Comparison of ENCODE assay signal across 39 cellular contexts in the genomic region with DNA sequence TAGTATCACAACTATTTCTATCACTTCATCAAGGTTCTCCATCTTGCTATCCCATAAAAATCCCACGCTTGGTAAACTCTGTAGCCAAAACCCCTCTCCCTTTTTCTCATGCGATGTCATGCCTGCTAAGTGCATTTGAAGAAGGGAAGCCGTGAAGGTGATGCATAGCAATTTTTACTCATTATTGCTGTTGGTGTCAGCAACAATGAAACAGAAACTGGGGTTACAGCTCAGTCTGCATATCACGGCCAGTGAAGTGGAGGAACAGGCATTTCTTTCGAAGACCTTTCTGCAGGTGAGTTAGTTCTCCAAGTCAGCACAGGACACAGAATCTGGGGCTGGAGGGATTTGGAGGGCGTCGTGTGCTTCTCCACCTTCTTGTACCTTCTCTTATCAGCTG. TPM values are rescaled to one million over a fixed set of nuclear protein-coding genes. Genes with fewer than 3 reads are reported as not detected.
"Had no signal": no experiment of that assay in that cellular context is flagged by ENCODE, and none has a peak within 500 bp of the region (broad histone marks: within the 10 kb centered on the region; RNA-seq: fewer than 3 reads in every experiment).

No MANE protein-coding gene starts in this region.

- H3K27me3 ChIP-seq: adrenal gland, body of pancreas, breast epithelium, MG63, Peyer's patch had no signal

- ATAC-seq: activated naive CD4-positive, alpha-beta T cell treated with anti-CD3 and anti-CD28 coated beads, Interleukin-2, amount 50 U/mL, for 72 hours; body of pancreas; PC-3; Right ventricle myocardium inferior; SK-N-SH treated with all-trans-retinoic acid at 6 μM for 48 hours; T-cell had no signal

- H3K36me3 ChIP-seq: adrenal gland, breast epithelium, MG63, Peyer's patch, WERI-Rb-1 had no signal

- H3K4me3 Mint-ChIP-seq: activated CD4-positive, alpha-beta T cell treated with anti-CD3 and anti-CD28 coated beads, Interleukin-2, amount 10 ng/mL, durations not matched to agents 24 days and 14 days; activated naive CD4-positive, alpha-beta T cell treated with anti-CD3 and anti-CD28 coated beads for 36 hours; T-cell had no signal

- H3K4me1 ChIP-seq: adrenal gland, body of pancreas, breast epithelium, Peyer's patch had no signal

- H3K4me3 ChIP-seq: adrenal gland, body of pancreas, breast epithelium, coronary artery, MG63, Peyer's patch had no signal

- H3K9me3 Mint-ChIP-seq: activated CD4-positive, alpha-beta T cell treated with anti-CD3 and anti-CD28 coated beads, Interleukin-2, amount 10 ng/mL, durations not matched to agents 24 days and 14 days; activated naive CD4-positive, alpha-beta T cell treated with anti-CD3 and anti-CD28 coated beads for 36 hours; activated naive CD4-positive, alpha-beta T cell treated with anti-CD3 and anti-CD28 coated beads, Interleukin-2, amount 50 U/mL, for 72 hours; T-cell had no signal

- H3K9me3 ChIP-seq: adrenal gland, body of pancreas, breast epithelium, MG63, Peyer's patch had no signal

- H3K27ac Mint-ChIP-seq: activated CD4-positive, alpha-beta T cell treated with anti-CD3 and anti-CD28 coated beads, Interleukin-2, amount 10 ng/mL, durations not matched to agents 24 days and 14 days; activated naive CD4-positive, alpha-beta T cell treated with anti-CD3 and anti-CD28 coated beads for 36 hours; activated naive CD4-positive, alpha-beta T cell treated with anti-CD3 and anti-CD28 coated beads, Interleukin-2, amount 50 U/mL, for 72 hours; T-cell had no signal

- DNase-seq: activated CD4-positive, alpha-beta T cell treated with anti-CD3 and anti-CD28 coated beads for 1 hour; activated CD4-positive, alpha-beta T cell treated with anti-CD3 and anti-CD28 coated beads, Interleukin-2, amount 10 ng/mL, durations not matched to agents 24 days and 14 days; activated CD4-positive, alpha-beta T cell treated with anti-CD3 and anti-CD28 coated beads, Interleukin-2, amount 50 U/mL, for 48 hours; activated CD4-positive, CD25-positive, alpha-beta regulatory T cell; activated CD8-positive, alpha-beta memory T cell treated with anti-CD3 and anti-CD28 coated beads, Interleukin-2, amount 50 U/mL, for 4 hours; activated gamma-delta T cell treated with Interleukin-2 at 50 U/mL for 16 hours; activated naive CD4-positive, alpha-beta T cell treated with anti-CD3 and anti-CD28 coated beads for 36 hours; activated T-cell treated with anti-CD3 and anti-CD28 coated beads for 4 hours; activated T-cell treated with anti-CD3 and anti-CD28 coated beads, Interleukin-2, amount 50 U/mL, for 48 hours; adrenal gland; body of pancreas; Kasumi-1; KBM-7; MG63; MV-4-11; NCI-H1092; NCI-H1436 treated with DMSO at 0.1 percent for 48 hours; NCI-H1694 treated with DMSO at 0.1 percent for 48 hours; NCI-H2029; NCI-H2107; NCI-H2171 treated with DMSO at 0.1 percent for 48 hours; NCI-H2227 treated with DMSO at 0.1 percent for 48 hours; NCI-H446; NCI-H510A treated with DMSO at 0.1 percent for 48 hours; NK-92 treated with Interleukin-12 subunit alpha and Interleukin-12 subunit beta, amount 100 ng/mL, for 24 hours; PC-3; SIG-M5; T-cell; T-helper 9 cell; WERI-Rb-1 had no signal

- H3K4me1 Mint-ChIP-seq: activated CD4-positive, alpha-beta T cell treated with anti-CD3 and anti-CD28 coated beads, Interleukin-2, amount 10 ng/mL, durations not matched to agents 24 days and 14 days; T-cell had no signal

- H3K36me3 Mint-ChIP-seq: activated naive CD4-positive, alpha-beta T cell treated with anti-CD3 and anti-CD28 coated beads, Interleukin-2, amount 50 U/mL, for 72 hours; T-cell had no signal

RNA-seq across cellular contexts. Expression of a gene that starts 5.8 kb away (rescaled TPM):
- total RNA-seq: activated CD4-positive, alpha-beta T cell treated with anti-CD3 and anti-CD28 coated beads, Interleukin-2, amount 10 ng/mL, durations not matched to agents 24 days and 14 days; activated naive CD4-positive, alpha-beta T cell treated with anti-CD3 and anti-CD28 coated beads for 36 hours; activated naive CD4-positive, alpha-beta T cell treated with anti-CD3 and anti-CD28 coated beads, Interleukin-2, amount 50 U/mL, for 72 hours; adrenal gland; astrocyte; body of pancreas; breast epithelium; cardiac septum; PC-3; Right ventricle myocardium inferior; SK-MEL-5; T-cell had no signal

RNA-seq across cellular contexts. Expression of a gene that starts 28.0 kb away (rescaled TPM):
- total RNA-seq: activated CD4-positive, alpha-beta T cell treated with anti-CD3 and anti-CD28 coated beads, Interleukin-2, amount 10 ng/mL, durations not matched to agents 24 days and 14 days; activated naive CD4-positive, alpha-beta T cell treated with anti-CD3 and anti-CD28 coated beads for 36 hours; activated naive CD4-positive, alpha-beta T cell treated with anti-CD3 and anti-CD28 coated beads, Interleukin-2, amount 50 U/mL, for 72 hours; adrenal gland; astrocyte; body of pancreas; breast epithelium; cardiac septum; PC-3; Peyer's patch; Right ventricle myocardium inferior; SK-MEL-5; T-cell had no signal
